In the genomic region with DNA sequence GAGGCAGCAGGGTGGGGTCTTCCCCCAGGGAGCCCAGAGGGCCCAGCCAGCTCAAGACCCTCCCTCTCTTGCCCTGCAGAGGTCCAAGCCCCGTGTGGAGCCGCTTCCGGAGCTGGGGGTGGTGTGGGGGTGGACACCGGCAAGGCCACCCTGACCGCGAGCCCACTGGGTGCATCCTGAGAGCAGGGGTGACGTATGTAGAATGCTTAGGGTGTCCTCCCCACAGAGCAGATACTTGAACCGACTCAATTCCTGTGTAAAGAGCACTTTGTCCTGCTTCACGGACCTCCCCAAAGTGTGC, we compare ENCODE assay signal across 2 cellular contexts.
TF ChIP-seq lines count a peak whose summit lies in the region.

No MANE protein-coding gene starts in this region.

TF ChIP-seq in K562, 482 proteins besides CTCF, POLR2A, EP300 and RAD21:
- TF ChIP-seq DNMT1 (IDR thresholded peaks at IDR 0.05) (no peak), STAT5A (IDR thresholded peaks at IDR 0.05; ENCODE audit: borderline replicate concordance, low read length) (no peak), PML (IDR thresholded peaks at IDR 0.05; ENCODE audit: low read length) (0 out of 2 replicates have a peak, but pooled peaks have one; percentile 12), ELF1 (tag; IDR thresholded peaks at IDR 0.05) (no peak), POLR2G (IDR thresholded peaks at IDR 0.05; ENCODE audit: low read depth, low read length) (peak; percentile 52), ZNF695 (CRISPR knock-in tag; IDR thresholded peaks at IDR 0.05) (no peak), PTRF (tag; IDR thresholded peaks at IDR 0.05) (no peak), CAMTA2 (CRISPR knock-in tag; conservative IDR thresholded peaks at IDR 0.05) (no peak), NCOA6 (IDR thresholded peaks at IDR 0.05) (no peak), ZNF431 (CRISPR knock-in tag; IDR thresholded peaks at IDR 0.05) (no peak)

TF ChIP-seq in HEK293T, 16 proteins besides CTCF, POLR2A, EP300 and RAD21:
- TF ChIP-seq BHLHE40 (IDR thresholded peaks at IDR 0.05; ENCODE audit: borderline replicate concordance) = no peak
- no peak for TF ChIP-seq FOXK2 (IDR thresholded peaks at IDR 0.05)
- no peak for TF ChIP-seq FOXM1 (IDR thresholded peaks at IDR 0.05; ENCODE audit: borderline replicate concordance)
- no peak for TF ChIP-seq HDGF (IDR thresholded peaks at IDR 0.05; ENCODE audit: borderline replicate concordance)
- no peak for TF ChIP-seq SP1 (IDR thresholded peaks at IDR 0.05)
- TF ChIP-seq LEF1 (IDR thresholded peaks at IDR 0.05; ENCODE audit: borderline replicate concordance) = no peak
TF ChIP-seq in HEK293T: peak in this region for 0.
